Comparison of ENCODE assay signal across 1 cellular context in genomic region chr22:35212020-35212419, GRCh38.
TF ChIP-seq lines count a peak whose summit lies in the region.

No MANE protein-coding gene starts in this region.

TF ChIP-seq in K562, 482 proteins besides CTCF, POLR2A, EP300 and RAD21 (continued from another document and continues in another):
- TF ChIP-seq, protein P1, sequence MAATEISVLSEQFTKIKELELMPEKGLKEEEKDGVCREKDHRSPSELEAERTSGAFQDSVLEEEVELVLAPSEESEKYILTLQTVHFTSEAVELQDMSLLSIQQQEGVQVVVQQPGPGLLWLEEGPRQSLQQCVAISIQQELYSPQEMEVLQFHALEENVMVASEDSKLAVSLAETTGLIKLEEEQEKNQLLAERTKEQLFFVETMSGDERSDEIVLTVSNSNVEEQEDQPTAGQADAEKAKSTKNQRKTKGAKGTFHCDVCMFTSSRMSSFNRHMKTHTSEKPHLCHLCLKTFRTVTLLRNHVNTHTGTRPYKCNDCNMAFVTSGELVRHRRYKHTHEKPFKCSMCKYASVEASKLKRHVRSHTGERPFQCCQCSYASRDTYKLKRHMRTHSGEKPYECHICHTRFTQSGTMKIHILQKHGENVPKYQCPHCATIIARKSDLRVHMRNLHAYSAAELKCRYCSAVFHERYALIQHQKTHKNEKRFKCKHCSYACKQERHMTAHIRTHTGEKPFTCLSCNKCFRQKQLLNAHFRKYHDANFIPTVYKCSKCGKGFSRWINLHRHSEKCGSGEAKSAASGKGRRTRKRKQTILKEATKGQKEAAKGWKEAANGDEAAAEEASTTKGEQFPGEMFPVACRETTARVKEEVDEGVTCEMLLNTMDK (IDR thresholded peaks at IDR 0.05; ENCODE audit: borderline replicate concordance, insufficient read depth, low read depth, low read length, poor library complexity, severe bottlenecking): no peak
- TF ChIP-seq KLF16 (IDR thresholded peaks at IDR 0.05) (peak; percentile 95), CREBBP (IDR thresholded peaks at IDR 0.05; ENCODE audit: low read depth, low read length) (no peak), SMARCE1 (IDR thresholded peaks at IDR 0.05) (peak; percentile 93), ZNF133 (CRISPR knock-in tag; IDR thresholded peaks at IDR 0.05) (no peak), HMGN3 (IDR thresholded peaks at IDR 0.05; ENCODE audit: borderline replicate concordance, extremely low read depth, insufficient read length, low read depth, low read length) (peak; percentile 36), ZNF699 (CRISPR knock-in tag; IDR thresholded peaks at IDR 0.05; ENCODE audit: insufficient replicate concordance) (no peak), BACH1 (tag; IDR thresholded peaks at IDR 0.05) (peak; percentile 43; the same call in 1 of the 2 replicates), HDAC1 (IDR thresholded peaks at IDR 0.05) (peak in 1 of 2 experiments; percentile 77; a peak in 2 of 4 replicates), ETV1 (tag; conservative IDR thresholded peaks at IDR 0.05; ENCODE audit: low read depth) (no peak), GATA2 (CRISPR knock-in tag; IDR thresholded peaks at IDR 0.05) (peak; percentile 95), ARID1B (IDR thresholded peaks at IDR 0.05) (peak; percentile 98), PCBP2 (IDR thresholded peaks at IDR 0.05; ENCODE audit: low read depth, low read length, poor library complexity, severe bottlenecking) (no peak), NFIC (IDR thresholded peaks at IDR 0.05) (peak; percentile 91), ZNF274 (IDR thresholded peaks at IDR 0.05; ENCODE audit: borderline replicate concordance, low read depth, low read length) (peak; percentile 55; the same call in 1 of the 2 replicates), MBD1 (CRISPR knock-in tag; IDR thresholded peaks at IDR 0.05) (no peak), SMARCB1 (IDR thresholded peaks at IDR 0.05; ENCODE audit: insufficient read length, low read depth) (peak; percentile 43), JUNB (CRISPR knock-in tag; conservative IDR thresholded peaks at IDR 0.05) (no peak; the same call in 1 of the 2 replicates), ZNF766 (CRISPR knock-in tag; conservative IDR thresholded peaks at IDR 0.05) (peak; percentile 67), SETDB1 (IDR thresholded peaks at IDR 0.05; ENCODE audit: low read length) (no peak), ZNF518B (CRISPR knock-in tag; IDR thresholded peaks at IDR 0.05) (no peak), E4F1 (CRISPR knock-in tag; IDR thresholded peaks at IDR 0.05; ENCODE audit: borderline replicate concordance) (no peak), NCOA2 (IDR thresholded peaks at IDR 0.05; ENCODE audit: partially characterized antibody in 2 of 2) (peak in 1 of 2 experiments; percentile 0), HDAC2 (IDR thresholded peaks at IDR 0.05) (peak; percentile 78), CCAR2 (IDR thresholded peaks at IDR 0.05; ENCODE audit: low read depth, low read length) (no peak), HNRNPLL (IDR thresholded peaks at IDR 0.05; ENCODE audit: low read depth, low read length, poor library complexity, severe bottlenecking) (no peak), NFYB (IDR thresholded peaks at IDR 0.05; ENCODE audit: extremely low read depth, insufficient read length) (no peak), MXI1 (IDR thresholded peaks at IDR 0.05; ENCODE audit: low read depth, low read length) (peak; percentile 50; the same call in 1 of the 2 replicates), CREB1 (IDR thresholded peaks at IDR 0.05) (0 out of 2 replicates have a peak, but pooled peaks have one; percentile 16), CREB1 (CRISPR knock-in tag; IDR thresholded peaks at IDR 0.05) (no peak), SMARCA4 (IDR thresholded peaks at IDR 0.05) (peak; percentile 97), ZNF561 (CRISPR knock-in tag; conservative IDR thresholded peaks at IDR 0.05) (no peak), GATAD2B (IDR thresholded peaks at IDR 0.05; ENCODE audit: borderline replicate concordance) (no peak), DACH1 (IDR thresholded peaks at IDR 0.05; ENCODE audit: partially characterized antibody) (peak; percentile 81), FOXJ3 (CRISPR knock-in tag; IDR thresholded peaks at IDR 0.05) (no peak), ZNF57 (CRISPR knock-in tag; IDR thresholded peaks at IDR 0.05) (no peak)
- TF ChIP-seq, protein P2, sequence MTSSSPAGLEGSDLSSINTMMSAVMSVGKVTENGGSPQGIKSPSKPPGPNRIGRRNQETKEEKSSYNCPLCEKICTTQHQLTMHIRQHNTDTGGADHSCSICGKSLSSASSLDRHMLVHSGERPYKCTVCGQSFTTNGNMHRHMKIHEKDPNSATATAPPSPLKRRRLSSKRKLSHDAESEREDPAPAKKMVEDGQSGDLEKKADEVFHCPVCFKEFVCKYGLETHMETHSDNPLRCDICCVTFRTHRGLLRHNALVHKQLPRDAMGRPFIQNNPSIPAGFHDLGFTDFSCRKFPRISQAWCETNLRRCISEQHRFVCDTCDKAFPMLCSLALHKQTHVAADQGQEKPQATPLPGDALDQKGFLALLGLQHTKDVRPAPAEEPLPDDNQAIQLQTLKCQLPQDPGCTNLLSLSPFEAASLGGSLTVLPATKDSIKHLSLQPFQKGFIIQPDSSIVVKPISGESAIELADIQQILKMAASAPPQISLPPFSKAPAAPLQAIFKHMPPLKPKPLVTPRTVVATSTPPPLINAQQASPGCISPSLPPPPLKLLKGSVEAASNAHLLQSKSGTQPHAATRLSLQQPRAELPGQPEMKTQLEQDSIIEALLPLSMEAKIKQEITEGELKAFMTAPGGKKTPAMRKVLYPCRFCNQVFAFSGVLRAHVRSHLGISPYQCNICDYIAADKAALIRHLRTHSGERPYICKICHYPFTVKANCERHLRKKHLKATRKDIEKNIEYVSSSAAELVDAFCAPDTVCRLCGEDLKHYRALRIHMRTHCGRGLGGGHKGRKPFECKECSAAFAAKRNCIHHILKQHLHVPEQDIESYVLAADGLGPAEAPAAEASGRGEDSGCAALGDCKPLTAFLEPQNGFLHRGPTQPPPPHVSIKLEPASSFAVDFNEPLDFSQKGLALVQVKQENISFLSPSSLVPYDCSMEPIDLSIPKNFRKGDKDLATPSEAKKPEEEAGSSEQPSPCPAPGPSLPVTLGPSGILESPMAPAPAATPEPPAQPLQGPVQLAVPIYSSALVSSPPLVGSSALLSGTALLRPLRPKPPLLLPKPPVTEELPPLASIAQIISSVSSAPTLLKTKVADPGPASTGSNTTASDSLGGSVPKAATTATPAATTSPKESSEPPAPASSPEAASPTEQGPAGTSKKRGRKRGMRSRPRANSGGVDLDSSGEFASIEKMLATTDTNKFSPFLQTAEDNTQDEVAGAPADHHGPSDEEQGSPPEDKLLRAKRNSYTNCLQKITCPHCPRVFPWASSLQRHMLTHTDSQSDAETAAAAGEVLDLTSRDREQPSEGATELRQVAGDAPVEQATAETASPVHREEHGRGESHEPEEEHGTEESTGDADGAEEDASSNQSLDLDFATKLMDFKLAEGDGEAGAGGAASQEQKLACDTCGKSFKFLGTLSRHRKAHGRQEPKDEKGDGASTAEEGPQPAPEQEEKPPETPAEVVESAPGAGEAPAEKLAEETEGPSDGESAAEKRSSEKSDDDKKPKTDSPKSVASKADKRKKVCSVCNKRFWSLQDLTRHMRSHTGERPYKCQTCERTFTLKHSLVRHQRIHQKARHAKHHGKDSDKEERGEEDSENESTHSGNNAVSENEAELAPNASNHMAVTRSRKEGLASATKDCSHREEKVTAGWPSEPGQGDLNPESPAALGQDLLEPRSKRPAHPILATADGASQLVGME (CRISPR knock-in tag; IDR thresholded peaks at IDR 0.05): no peak
- TF ChIP-seq, protein P3, sequence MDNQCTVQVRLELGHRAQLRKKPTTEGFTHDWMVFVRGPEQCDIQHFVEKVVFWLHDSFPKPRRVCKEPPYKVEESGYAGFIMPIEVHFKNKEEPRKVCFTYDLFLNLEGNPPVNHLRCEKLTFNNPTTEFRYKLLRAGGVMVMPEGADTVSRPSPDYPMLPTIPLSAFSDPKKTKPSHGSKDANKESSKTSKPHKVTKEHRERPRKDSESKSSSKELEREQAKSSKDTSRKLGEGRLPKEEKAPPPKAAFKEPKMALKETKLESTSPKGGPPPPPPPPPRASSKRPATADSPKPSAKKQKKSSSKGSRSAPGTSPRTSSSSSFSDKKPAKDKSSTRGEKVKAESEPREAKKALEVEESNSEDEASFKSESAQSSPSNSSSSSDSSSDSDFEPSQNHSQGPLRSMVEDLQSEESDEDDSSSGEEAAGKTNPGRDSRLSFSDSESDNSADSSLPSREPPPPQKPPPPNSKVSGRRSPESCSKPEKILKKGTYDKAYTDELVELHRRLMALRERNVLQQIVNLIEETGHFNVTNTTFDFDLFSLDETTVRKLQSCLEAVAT (IDR thresholded peaks at IDR 0.05): peak in 1 of 2 experiments; percentile 80; a peak in 1 of 4 replicates
- TF ChIP-seq, protein P4, sequence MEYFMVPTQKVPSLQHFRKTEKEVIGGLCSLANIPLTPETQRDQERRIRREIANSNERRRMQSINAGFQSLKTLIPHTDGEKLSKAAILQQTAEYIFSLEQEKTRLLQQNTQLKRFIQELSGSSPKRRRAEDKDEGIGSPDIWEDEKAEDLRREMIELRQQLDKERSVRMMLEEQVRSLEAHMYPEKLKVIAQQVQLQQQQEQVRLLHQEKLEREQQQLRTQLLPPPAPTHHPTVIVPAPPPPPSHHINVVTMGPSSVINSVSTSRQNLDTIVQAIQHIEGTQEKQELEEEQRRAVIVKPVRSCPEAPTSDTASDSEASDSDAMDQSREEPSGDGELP (CRISPR knock-in tag; IDR thresholded peaks at IDR 0.05; ENCODE audit: borderline replicate concordance): peak; percentile 96
- TF ChIP-seq, protein P5, sequence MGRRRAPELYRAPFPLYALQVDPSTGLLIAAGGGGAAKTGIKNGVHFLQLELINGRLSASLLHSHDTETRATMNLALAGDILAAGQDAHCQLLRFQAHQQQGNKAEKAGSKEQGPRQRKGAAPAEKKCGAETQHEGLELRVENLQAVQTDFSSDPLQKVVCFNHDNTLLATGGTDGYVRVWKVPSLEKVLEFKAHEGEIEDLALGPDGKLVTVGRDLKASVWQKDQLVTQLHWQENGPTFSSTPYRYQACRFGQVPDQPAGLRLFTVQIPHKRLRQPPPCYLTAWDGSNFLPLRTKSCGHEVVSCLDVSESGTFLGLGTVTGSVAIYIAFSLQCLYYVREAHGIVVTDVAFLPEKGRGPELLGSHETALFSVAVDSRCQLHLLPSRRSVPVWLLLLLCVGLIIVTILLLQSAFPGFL (CRISPR knock-in tag; IDR thresholded peaks at IDR 0.05): no peak
- TF ChIP-seq, protein P6, sequence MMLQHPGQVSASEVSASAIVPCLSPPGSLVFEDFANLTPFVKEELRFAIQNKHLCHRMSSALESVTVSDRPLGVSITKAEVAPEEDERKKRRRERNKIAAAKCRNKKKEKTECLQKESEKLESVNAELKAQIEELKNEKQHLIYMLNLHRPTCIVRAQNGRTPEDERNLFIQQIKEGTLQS (IDR thresholded peaks at IDR 0.05): peak; percentile 86
- TF ChIP-seq, protein P6 (CRISPR knock-in tag; conservative IDR thresholded peaks at IDR 0.05): peak; percentile 56; the same call in 1 of the 2 replicates
